ENCODE assay signal across 8 cellular contexts in the genomic region with DNA sequence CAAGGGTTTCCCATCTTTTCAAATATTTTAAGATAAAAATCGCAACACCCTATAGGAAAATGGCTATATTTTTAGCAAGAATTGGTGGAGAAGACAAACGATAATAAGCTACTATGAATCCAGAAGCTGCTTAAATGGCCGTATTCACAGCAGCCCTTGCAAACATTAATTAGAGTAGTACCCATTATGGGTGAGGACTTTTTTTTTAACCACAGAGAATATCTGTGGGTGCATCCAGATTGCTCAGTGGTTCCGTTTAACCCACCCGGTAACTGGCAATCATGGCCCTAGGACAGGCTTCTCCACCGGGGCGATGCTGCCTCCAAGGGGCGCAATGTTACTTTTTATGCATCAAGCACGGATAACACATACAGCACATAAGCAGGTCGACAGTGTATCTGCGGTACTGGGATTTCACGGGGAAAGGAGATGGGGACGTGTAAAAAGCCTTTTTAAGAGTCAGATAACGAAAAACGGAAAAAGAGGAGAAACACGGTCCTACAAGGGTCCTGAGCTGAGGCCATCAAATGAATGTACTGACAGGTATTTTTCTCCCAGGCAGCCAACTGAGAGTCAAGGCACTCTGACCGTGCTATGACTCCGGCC. TPM values are rescaled to one million over a fixed set of nuclear protein-coding genes. Genes with fewer than 3 reads are reported as not detected.
DNase-seq lines count a peak whose midpoint lies in the region; ATAC-seq, FAIRE-seq and TF ChIP-seq lines count a peak whose summit lies in the region.

No MANE protein-coding gene starts in this region.

- H3K9ac ChIP-seq in K562 (ENCODE audit: insufficient read depth in 1 of 2, low read depth in 2 of 2, low read length in 2 of 2): peak overlapping the region in 1 of 2 experiments; percentile 66; a peak in 1 of 4 replicates

- H3K4me3 ChIP-seq in cardiac muscle cell (peak overlapping the region; percentile 95), K562 (peak overlapping the region; percentile 38), kidney epithelial cell (ENCODE audit: low read depth, low read length) (peak overlapping the region; percentile 56)

- in situ Hi-C loops in K562 (cut with MboI): loop anchor here (5.0 kb wide), 1 partner anchor 83 kb away; no protein-coding TSS in a partner anchor

- no peaks in the 10 kb centered on the region for H3K9me1 ChIP-seq in K562 (ENCODE audit: control insufficient read depth, insufficient read depth, low read length)

- H4K20me1 ChIP-seq in K562 (replicated peaks; ENCODE audit: control insufficient read depth, insufficient read depth, low read length): peaks cover 8% of the 10 kb centered on the region; the same call in 1 of the 2 replicates

- FAIRE-seq in K562 (lab: Jason Lieb, UNC): peak; percentile 40

- H3K36me3 ChIP-seq in cardiac muscle cell (no peaks in the 10 kb centered on the region), K562 (ENCODE audit: control insufficient read depth, insufficient read depth, low read length) (no peaks in the 10 kb centered on the region), kidney epithelial cell (ENCODE audit: control insufficient read depth, insufficient read depth, low read length) (no peaks in the 10 kb centered on the region)

- TF ChIP-seq RAD21 in K562 (CRISPR knock-in tag; conservative IDR thresholded peaks at IDR 0.05 in 1 of 2, IDR thresholded peaks at IDR 0.05 in 1 of 2): peak in 1 of 2 experiments; percentile 41; a peak in 2 of 4 replicates

- H3K4me1 ChIP-seq in cardiac muscle cell (ENCODE audit: low read depth) (peaks cover 10% of the 10 kb centered on the region), K562 (replicated peaks in 1 of 2; ENCODE audit: control insufficient read depth in 2 of 2, insufficient read depth in 2 of 2, low read length in 2 of 2) (peaks cover 0 to 10% of the 10 kb centered on the region in 2 experiments; a peak in 3 of 5 replicates)

- H3K27ac ChIP-seq in cardiac muscle cell (no peak overlapping the region), K562 (ENCODE audit: extremely low read depth, low read depth, low read length) (no peak overlapping the region)

- CTCF ChIA-PET in K562 (lab: Yijun Ruan, JAX; ENCODE audit: low intra/inter-chr PET ratio): interaction anchor here (0.6 to 3.5 kb wide), 4 partner anchors 10 to 137 kb away, joined by 3 to 30 read pairs (median 5); no protein-coding TSS in a partner anchor

- peak overlapping the region; percentile 59 for H3K4me2 ChIP-seq in K562 (ENCODE audit: insufficient read depth, low read length)

- H3K9me3 ChIP-seq in cardiac muscle cell (ENCODE audit: low read depth) (no peaks in the 10 kb centered on the region), K562 (replicated peaks; ENCODE audit: control insufficient read depth, insufficient read depth, low read depth, low read length) (no peaks in the 10 kb centered on the region)

- POLR2A ChIA-PET in K562 (lab: Yijun Ruan, JAX): interaction anchor here (0.7 kb wide), 1 partner anchor 94 kb away, joined by 3 read pairs; no protein-coding TSS in a partner anchor

- no peak for TF ChIP-seq EP300 in K562 (IDR thresholded peaks at IDR 0.05; ENCODE audit: low read length)

- peak overlapping the region; percentile 53 for H2AFZ ChIP-seq in K562 (ENCODE audit: low read depth, low read length)

- BruUV-seq in K562 (replicated peaks; lab: Mats Ljungman, UMichigan): no TSS peak

- intact Hi-C loops in cardiac septum (cut with DNase I): no loop called here
- intact Hi-C loops in K562 (cut with micrococcal nuclease): loop anchor here (10.0 kb wide), 2 partner anchors 244 to 274 kb away; no protein-coding TSS in a partner anchor

- peak; percentile 80 for ATAC-seq in K562
- ATAC-seq in HG03045 (IDR thresholded peaks at IDR 0.05; ENCODE audit: unreplicated experiment): no peak
- no peak for ATAC-seq in HG02885 (IDR thresholded peaks at IDR 0.05; ENCODE audit: poor library complexity, unreplicated experiment)

- peak; percentile 10 to 42 for DNase-seq in cardiac muscle cell (ENCODE audit: low read depth in 1 of 2, low spot score in 1 of 2)
- no peak for DNase-seq in cardiac septum (ENCODE audit: low spot score)
- DNase-seq in NOMO-1 (lab: John Stamatoyannopoulos, UW; ENCODE audit: unreplicated experiment in 2 of 2): peak; percentile 19 to 58
- DNase-seq in K562 (ENCODE audit: extremely low read depth in 1 of 4, low spot score in 3 of 4): peak; percentile 17 to 35 (median 22)
- DNase-seq in kidney epithelial cell (ENCODE audit: low read depth): no peak
- peak; percentile 6 to 27 for DNase-seq in stimulated activated CD4-positive, alpha-beta T cell treated with anti-CD3 and anti-CD28 coated beads, Interleukin-4, amount 100 ng/mL, for 4 hours

- 5% methylated on average over 18 of the region's 18 CpGs for WGBS in K562 (ENCODE audit: insufficient coverage, low coverage, missing lambda C conversion rate)

- peaks cover 58% of the 10 kb centered on the region for H3K27me3 ChIP-seq in cardiac muscle cell
- peaks cover 36 to 40% of the 10 kb centered on the region in 2 experiments for H3K27me3 ChIP-seq in K562 (ENCODE audit: control insufficient read depth in 2 of 2, insufficient read depth in 2 of 2, low read length in 2 of 2)
- H3K27me3 ChIP-seq in kidney epithelial cell (ENCODE audit: control insufficient read depth, insufficient read depth, low read length): peaks cover 33% of the 10 kb centered on the region

- TF ChIP-seq CTCF in cardiac muscle cell (IDR thresholded peaks at IDR 0.05; ENCODE audit: low read depth, low read length) (peak; percentile 2), K562 (IDR thresholded peaks at IDR 0.05 in 2 of 3, conservative IDR thresholded peaks at IDR 0.05 in 1 of 3; ENCODE audit: insufficient read depth in 2 of 3, low read depth in 1 of 3, low read length in 3 of 3) (peak; percentile 35 to 46 (median 42); a peak in 4 of 6 replicates), kidney epithelial cell (IDR thresholded peaks at IDR 0.05; ENCODE audit: insufficient read depth, low read length, poor library complexity, severe bottlenecking) (peak; percentile 42)

- no peak for TF ChIP-seq POLR2A in K562 (conservative IDR thresholded peaks at IDR 0.05)

- H3K79me2 ChIP-seq in K562 (ENCODE audit: control insufficient read depth, insufficient read depth, low read length): no peaks in the 10 kb centered on the region

TF ChIP-seq in K562, 482 proteins besides CTCF, POLR2A, EP300 and RAD21 (continues in another document):
- TF ChIP-seq, protein P1, sequence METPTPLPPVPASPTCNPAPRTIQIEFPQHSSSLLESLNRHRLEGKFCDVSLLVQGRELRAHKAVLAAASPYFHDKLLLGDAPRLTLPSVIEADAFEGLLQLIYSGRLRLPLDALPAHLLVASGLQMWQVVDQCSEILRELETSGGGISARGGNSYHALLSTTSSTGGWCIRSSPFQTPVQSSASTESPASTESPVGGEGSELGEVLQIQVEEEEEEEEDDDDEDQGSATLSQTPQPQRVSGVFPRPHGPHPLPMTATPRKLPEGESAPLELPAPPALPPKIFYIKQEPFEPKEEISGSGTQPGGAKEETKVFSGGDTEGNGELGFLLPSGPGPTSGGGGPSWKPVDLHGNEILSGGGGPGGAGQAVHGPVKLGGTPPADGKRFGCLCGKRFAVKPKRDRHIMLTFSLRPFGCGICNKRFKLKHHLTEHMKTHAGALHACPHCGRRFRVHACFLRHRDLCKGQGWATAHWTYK (CRISPR knock-in tag; IDR thresholded peaks at IDR 0.05): no peak
- TF ChIP-seq STAT5A (IDR thresholded peaks at IDR 0.05; ENCODE audit: borderline replicate concordance, low read length) (no peak), ZNF436 (CRISPR knock-in tag; IDR thresholded peaks at IDR 0.05) (no peak)

RNA-seq across cellular contexts. Expression of a gene that starts 1.0 kb away (rescaled TPM):
- total RNA-seq in cardiac muscle cell (0.74 and 1.5 TPM in 2 replicates), cardiac septum (not detected), K562 (2014; rRNA removed) (not detected in 2 replicates), K562 (2014; rRNA removed; fragmentation: Illumina TruSeq; extraction: Trizol) (not detected in 2 replicates), K562 (2015; rRNA removed; fragmentation: Illumina TruSeq; extraction: Trizol) (not detected in 2 replicates), K562 (2021) (not detected in 2 replicates), kidney epithelial cell (0.21 and 0.27 TPM in 2 replicates)
- polyA plus RNA-seq in cardiac muscle cell (0.10 and 0.12 TPM in 2 replicates), K562 (2011; rRNA removed) (not detected in 2 replicates), K562 (2014; fragmentation: Illumina TruSeq; extraction: Trizol) (not detected in 2 replicates), K562 (2014; fragmentation: Nextera tagmentation; extraction: Ambion mirVana) (not detected), K562 (2014; rRNA removed) (not detected in 2 replicates)
- not detected in 2 replicates for total RNA-seq in K562 (2011; cell fraction: chromatin; rRNA removed; ENCODE audit: low replicate concordance)
- total RNA-seq in K562 (2011; cell fraction: nucleolus; rRNA removed): not detected in 2 replicates
- not detected in 2 replicates for total RNA-seq in K562 (2011; cell fraction: nucleoplasm; rRNA removed)
- not detected in 2 replicates for polyA plus RNA-seq in K562 (2011; cell fraction: cytosol; rRNA removed)
- 0.06 TPM in 1 of 2 replicates, not detected in the other for polyA plus RNA-seq in K562 (2011; cell fraction: nucleus; rRNA removed)
- polyA plus RNA-seq in K562 (2012): 0.12 and 0.48 TPM in 2 replicates
- not detected in 2 replicates for polyA minus RNA-seq in K562 (2011; rRNA and poly(A)+ RNA removed)
- polyA minus RNA-seq in K562 (2011; cell fraction: cytosol; rRNA and poly(A)+ RNA removed): not detected in 2 replicates
- not detected in 2 replicates for polyA minus RNA-seq in K562 (2011; cell fraction: nucleus; rRNA and poly(A)+ RNA removed)

RNA-seq across cellular contexts. Expression of a gene that starts 46.6 kb away (rescaled TPM):
- total RNA-seq in cardiac muscle cell (0.21 and 1.2 TPM in 2 replicates), cardiac septum (not detected), K562 (2014; rRNA removed) (0.50 and 0.86 TPM in 2 replicates), K562 (2014; rRNA removed; fragmentation: Illumina TruSeq; extraction: Trizol) (0.76 and 0.80 TPM in 2 replicates), K562 (2015; rRNA removed; fragmentation: Illumina TruSeq; extraction: Trizol) (1.7 and 2.3 TPM in 2 replicates), K562 (2021) (1.5 TPM in 2 replicates), kidney epithelial cell (not detected in 2 replicates)
- polyA plus RNA-seq in cardiac muscle cell (0.06 and 0.15 TPM in 2 replicates), K562 (2011; rRNA removed) (0.05 and 0.33 TPM in 2 replicates), K562 (2014; fragmentation: Illumina TruSeq; extraction: Trizol) (0.71 and 1.2 TPM in 2 replicates), K562 (2014; fragmentation: Nextera tagmentation; extraction: Ambion mirVana) (1 to 10 TPM; 2.4 to 2.5 TPM), K562 (2014; rRNA removed) (0.60 and 1.2 TPM in 2 replicates)
- total RNA-seq in K562 (2011; cell fraction: chromatin; rRNA removed; ENCODE audit: low replicate concordance): 0.58 and 1.0 TPM in 2 replicates
- total RNA-seq in K562 (2011; cell fraction: nucleolus; rRNA removed): 0.83 TPM in 1 of 2 replicates, not detected in the other
- total RNA-seq in K562 (2011; cell fraction: nucleoplasm; rRNA removed): 0.61 and 0.81 TPM in 2 replicates
- 0.37 TPM in 1 of 2 replicates, not detected in the other for polyA plus RNA-seq in K562 (2011; cell fraction: cytosol; rRNA removed)
- 0.04 and 0.10 TPM in 2 replicates for polyA plus RNA-seq in K562 (2011; cell fraction: nucleus; rRNA removed)
- polyA plus RNA-seq in K562 (2012): 1.4 and 1.8 TPM in 2 replicates
- polyA minus RNA-seq in K562 (2011; rRNA and poly(A)+ RNA removed): 0.95 TPM in 1 of 2 replicates, not detected in the other
- polyA minus RNA-seq in K562 (2011; cell fraction: cytosol; rRNA and poly(A)+ RNA removed): not detected in 2 replicates
- polyA minus RNA-seq in K562 (2011; cell fraction: nucleus; rRNA and poly(A)+ RNA removed): 0.11 and 0.27 TPM in 2 replicates

Comparison
In these comparisons a context has a peak if more than half of its experiments do, and no peak if none do; other contexts are left out.
1. DNase-seq: peak in cardiac muscle cell (2 of 2), NOMO-1 (2 of 2), K562 (4 of 4) and stimulated activated CD4-positive, alpha-beta T cell treated with anti-CD3 and anti-CD28 coated beads, Interleukin-4, amount 100 ng/mL, for 4 hours (2 of 2); none in cardiac septum (single experiment) and kidney epithelial cell (single experiment).
2. H3K4me3 ChIP-seq: peak in every context shown above with its lines; median percentile 95 in cardiac muscle cell; 56 in kidney epithelial cell; 38 in K562.
3. Peak in every context shown above with its lines, with median percentiles within 50 percentile points of each other: CTCF ChIP-seq.